ENCODE assay signal across 8 cellular contexts in the genomic region with DNA sequence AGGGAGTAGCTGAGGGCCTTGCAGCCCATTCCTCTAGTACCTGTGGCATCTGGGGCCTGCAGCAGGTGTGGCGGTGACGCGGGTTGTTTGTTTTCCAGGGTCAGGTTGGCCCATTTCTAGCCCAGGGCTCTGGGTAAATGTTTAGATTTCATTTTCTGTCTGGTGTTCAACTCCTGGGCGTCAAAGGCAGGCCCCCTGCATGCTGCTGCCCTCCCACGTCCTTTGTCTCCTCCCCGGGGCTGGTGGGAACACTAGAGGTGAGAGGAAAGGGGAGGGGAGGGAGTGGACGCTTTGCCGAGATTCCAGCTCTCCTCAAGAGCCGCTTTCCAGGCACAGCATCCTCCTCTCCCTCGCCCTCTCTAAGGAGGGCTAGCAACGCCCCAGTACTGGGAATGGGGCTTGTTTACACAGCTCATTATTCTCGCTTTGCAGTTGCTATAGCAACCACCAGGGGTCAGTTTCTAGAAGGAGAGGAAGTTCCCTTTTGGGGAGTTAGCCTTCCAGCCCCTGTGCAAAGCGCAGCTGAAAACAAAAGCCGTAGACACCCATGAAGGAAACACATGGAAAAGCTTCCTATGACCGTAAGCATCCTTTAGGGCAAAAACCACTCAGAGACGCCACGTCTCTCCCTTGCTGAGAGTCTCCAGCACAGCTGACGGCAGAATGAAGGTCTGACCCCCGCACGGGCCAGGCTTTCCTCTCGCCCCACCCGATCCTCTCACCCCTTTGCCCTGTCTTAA.
DNase-seq lines count a peak whose midpoint lies in the region; ATAC-seq lines count a peak whose summit lies in the region.

No MANE protein-coding gene starts in this region.

- ATAC-seq in HG03342 (IDR thresholded peaks at IDR 0.05; ENCODE audit: unreplicated experiment): peak; percentile 91
- ATAC-seq in stimulated activated memory B cell treated with anti-CD40 and anti-IgM and Interleukin-4, amounts not matched to agents 10 μg/mL and 1 μg/mL and 100 μg/mL, for 72 hours: peak; percentile 84

- DNase-seq in D341Med (ENCODE audit: low spot score): peak; percentile 77
- peak; percentile 67 for DNase-seq in GM19238 (ENCODE audit: insufficient read length, low spot score)
- peak; percentile 98 for DNase-seq in NCI-H748 treated with DMSO at 0.1 percent for 48 hours (lab: John Stamatoyannopoulos, UW)
- DNase-seq in T47D (ENCODE audit: low read depth in 1 of 2, low spot score in 1 of 2): peak; percentile 55 to 91
- peak; percentile 78 for DNase-seq in islet precursor cell
- no peak for DNase-seq in effector CD4-positive, alpha-beta T cell

- no peak overlapping the region for H3K27ac Mint-ChIP-seq in stimulated activated memory B cell treated with anti-CD40 and anti-IgM and Interleukin-4, amounts not matched to agents 10 μg/mL and 1 μg/mL and 100 μg/mL, for 72 hours

- no peaks in the 10 kb centered on the region for H3K9me3 Mint-ChIP-seq in stimulated activated memory B cell treated with anti-CD40 and anti-IgM and Interleukin-4, amounts not matched to agents 10 μg/mL and 1 μg/mL and 100 μg/mL, for 72 hours

- H3K4me1 Mint-ChIP-seq in stimulated activated memory B cell treated with anti-CD40 and anti-IgM and Interleukin-4, amounts not matched to agents 10 μg/mL and 1 μg/mL and 100 μg/mL, for 72 hours: peaks cover 19% of the 10 kb centered on the region

- H3K27me3 Mint-ChIP-seq in stimulated activated memory B cell treated with anti-CD40 and anti-IgM and Interleukin-4, amounts not matched to agents 10 μg/mL and 1 μg/mL and 100 μg/mL, for 72 hours: no peaks in the 10 kb centered on the region

- H3K36me3 Mint-ChIP-seq in stimulated activated memory B cell treated with anti-CD40 and anti-IgM and Interleukin-4, amounts not matched to agents 10 μg/mL and 1 μg/mL and 100 μg/mL, for 72 hours: no peaks in the 10 kb centered on the region

- in situ Hi-C loops in T47D (cut with HindIII; ENCODE audit: low pct_unique_long_range_greater_than_20kb, low sequenced_read_pairs): no loop called here

- H3K4me3 Mint-ChIP-seq in stimulated activated memory B cell treated with anti-CD40 and anti-IgM and Interleukin-4, amounts not matched to agents 10 μg/mL and 1 μg/mL and 100 μg/mL, for 72 hours: no peak overlapping the region
